In the genomic region with DNA sequence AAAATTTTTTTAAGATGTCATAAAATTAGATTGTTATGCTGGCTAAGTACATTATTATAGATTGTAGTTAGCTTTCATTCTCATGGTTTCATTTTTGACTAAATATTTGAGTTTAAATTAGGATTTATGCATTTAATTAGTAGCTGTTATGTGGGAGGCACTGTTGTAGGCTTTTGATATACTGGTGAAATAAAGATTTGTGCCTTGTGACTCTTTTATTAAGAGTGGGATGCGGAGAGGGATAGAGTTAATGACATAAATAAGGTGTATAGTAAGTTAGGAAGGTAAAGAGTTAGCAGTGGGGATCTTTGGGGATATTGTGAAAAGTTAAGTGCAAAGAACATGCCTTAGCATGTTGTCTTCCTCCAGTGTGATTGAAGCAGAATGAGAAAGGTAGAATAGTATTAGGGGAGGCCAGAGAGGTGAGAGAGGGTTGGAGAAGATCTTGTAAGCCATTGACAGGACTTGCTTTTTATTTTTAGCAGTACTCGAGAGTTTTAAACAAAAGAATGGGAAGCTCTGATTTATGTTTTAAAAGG, we compare ENCODE assay signal across 27 cellular contexts. TPM values are rescaled to one million over a fixed set of nuclear protein-coding genes. Genes with fewer than 3 reads are reported as not detected.
A peak's percentile ranks its signal among the peaks of the same experiment; 100 is the strongest.
DNase-seq lines count a peak whose midpoint lies in the region; ATAC-seq, FAIRE-seq and TF ChIP-seq lines count a peak whose summit lies in the region.
"Had no signal": no experiment of that assay in that cellular context is flagged by ENCODE, and none has a peak within 500 bp of the region (broad histone marks: within the 10 kb centered on the region; RNA-seq: fewer than 3 reads in every experiment).

No MANE protein-coding gene starts in this region.

- no peaks in the 10 kb centered on the region for H3K9me2 ChIP-seq in PC-3 (replicated peaks; ENCODE audit: low read length)

- in situ Hi-C loops in HepG2 (cut with HindIII; ENCODE audit: extremely low pct_ligation_motif_present, low pct_unique_long_range_greater_than_20kb) = no loop called here

- no peak for FAIRE-seq in HepG2 (lab: Jason Lieb, UNC)
- no peak for FAIRE-seq in astrocyte (lab: Jason Lieb, UNC)
- FAIRE-seq: K562 had no signal

- H3F3A ChIP-seq in PC-3 (ENCODE audit: low read length, unreplicated experiment) = no peaks in the 10 kb centered on the region

- TF ChIP-seq EP300 in HepG2 (IDR thresholded peaks at IDR 0.05; ENCODE audit: low read depth in 2 of 2, low read length in 2 of 2) = no peak
- TF ChIP-seq EP300 in HepG2 (CRISPR knock-in tag; IDR thresholded peaks at IDR 0.05; ENCODE audit: borderline replicate concordance) = no peak
- no peak for TF ChIP-seq EP300 in tibial nerve (IDR thresholded peaks at IDR 0.05)

- H2AFZ ChIP-seq in HepG2 (ENCODE audit: low read length) = no peak overlapping the region
- H2AFZ ChIP-seq in astrocyte (ENCODE audit: low read depth, low read length) = no peak overlapping the region
- no peak overlapping the region for H2AFZ ChIP-seq in PC-3 (ENCODE audit: low read length)

- H3K27me3 ChIP-seq in HepG2 (ENCODE audit: control insufficient read depth in 1 of 2, insufficient read depth in 2 of 2, low read length in 2 of 2) = no peaks in the 10 kb centered on the region
- H3K27me3 ChIP-seq in right lobe of liver = no peaks in the 10 kb centered on the region
- no peaks in the 10 kb centered on the region for H3K27me3 ChIP-seq in astrocyte (ENCODE audit: insufficient read depth, low read length)
- no peaks in the 10 kb centered on the region for H3K27me3 ChIP-seq in iPS-20b (ENCODE audit: insufficient read depth, low read length)
- H3K27me3 ChIP-seq in tibial nerve = no peaks in the 10 kb centered on the region
- no peaks in the 10 kb centered on the region for H3K27me3 ChIP-seq in PC-3 (ENCODE audit: low read length)
- no peaks in the 10 kb centered on the region for H3K27me3 ChIP-seq in CD4-positive, alpha-beta memory T cell (ENCODE audit: insufficient read depth, low read length)
- H3K27me3 ChIP-seq: gastrocnemius medialis, transverse colon had no signal

- peak overlapping the region; percentile 16 for H3K27ac ChIP-seq in HepG2 (ENCODE audit: extremely low read length, insufficient read depth, low read length)
- no peak overlapping the region for H3K27ac ChIP-seq in right lobe of liver
- H3K27ac ChIP-seq in astrocyte (ENCODE audit: low read depth, low read length) = no peak overlapping the region
- H3K27ac ChIP-seq in iPS-20b (ENCODE audit: low read length) = no peak overlapping the region
- no peak overlapping the region for H3K27ac ChIP-seq in tibial nerve
- H3K27ac ChIP-seq in coronary artery = no peak overlapping the region
- no peak overlapping the region for H3K27ac ChIP-seq in PC-3 (ENCODE audit: low read length)
- H3K27ac ChIP-seq in CD4-positive, alpha-beta memory T cell (ENCODE audit: low read depth, low read length) = no peak overlapping the region
- H3K27ac ChIP-seq: gastrocnemius medialis, lower lobe of right lung, transverse colon had no signal

- intact Hi-C loops in HepG2 (cut with micrococcal nuclease; ENCODE audit: unreplicated experiment) (no loop called here), right lobe of liver (cut with DNase I) (no loop called here), PC-3 (cut with micrococcal nuclease) (no loop called here)
- intact Hi-C loops in CD4-positive, alpha-beta memory T cell (cut with micrococcal nuclease) = loop anchor here (1.0 kb wide), 1 partner anchor 8 kb away; no protein-coding TSS in a partner anchor

- BruUV-seq in HepG2 (replicated peaks; lab: Mats Ljungman, UMichigan) (no TSS peak), PC-3 (replicated peaks; lab: Mats Ljungman, UMichigan) (no TSS peak)

- H4K20me1 ChIP-seq in HepG2 (ENCODE audit: insufficient read depth, low read length) = peaks cover 51% of the 10 kb centered on the region
- H4K20me1 ChIP-seq in astrocyte (ENCODE audit: insufficient read depth, low read length) = peaks cover 74% of the 10 kb centered on the region
- H4K20me1 ChIP-seq in PC-3 (ENCODE audit: low read length) = peaks cover 51% of the 10 kb centered on the region

- CTCF ChIA-PET in HepG2 (lab: Yijun Ruan, JAX; ENCODE audit: low intra/inter-chr PET ratio, low total read pairs) (no interaction called here), PC-3 (lab: Charles Lee) (no interaction called here)
- CTCF ChIA-PET in CD4-positive, alpha-beta memory T cell (lab: Charles Lee; ENCODE audit: partially characterized antibody) = interaction anchor here (1.1 to 1.6 kb wide), 2 partner anchors 13 to 165 kb away, joined by 5 to 6 read pairs; no protein-coding TSS in a partner anchor

- TF ChIP-seq CTCF in HepG2 (CRISPR knock-in tag; IDR thresholded peaks at IDR 0.05) (no peak), right lobe of liver (IDR thresholded peaks at IDR 0.05) (no peak), astrocyte (IDR thresholded peaks at IDR 0.05; ENCODE audit: insufficient read depth, low read depth, low read length) (no peak), tibial nerve (IDR thresholded peaks at IDR 0.05) (no peak), coronary artery (IDR thresholded peaks at IDR 0.05) (no peak), PC-3 (conservative IDR thresholded peaks at IDR 0.05; ENCODE audit: low read depth, low read length) (no peak)

- peak overlapping the region; percentile 7 for H3K4me3 Mint-ChIP-seq in astrocyte (ENCODE audit: unreplicated experiment)
- peak overlapping the region in 2 of 8 donors; percentile 0 to 58 for H3K4me3 Mint-ChIP-seq in CD4-positive, alpha-beta memory T cell
- H3K4me3 Mint-ChIP-seq: activated CD8-positive, alpha-beta T cell treated with anti-CD3 and anti-CD28 coated beads, Interleukin-2, amount 10 ng/mL, durations not matched to agents 7 days and 5 days; B cell; stimulated activated naive CD8-positive, alpha-beta T cell treated with anti-CD3 and anti-CD28 coated beads, Interleukin-15, amount 100 ng/mL, for 72 hours had no signal

- peaks cover 3 to 7% of the 10 kb centered on the region in 2 experiments; a peak in 4 of 5 replicates for H3K36me3 ChIP-seq in HepG2 (replicated peaks in 1 of 2; ENCODE audit: control insufficient read depth in 1 of 2, insufficient read depth in 2 of 2, low read length in 2 of 2)
- H3K36me3 ChIP-seq in right lobe of liver = peaks cover 0 to 4% (median 0%) of the 10 kb centered on the region in 4 donors
- H3K36me3 ChIP-seq in astrocyte (ENCODE audit: insufficient read depth, low read length) = no peaks in the 10 kb centered on the region
- peaks cover 7% of the 10 kb centered on the region for H3K36me3 ChIP-seq in iPS-20b (ENCODE audit: insufficient read depth, low read depth, low read length)
- H3K36me3 ChIP-seq in tibial nerve = peaks cover 0 to 5% (median 0%) of the 10 kb centered on the region in 3 donors
- H3K36me3 ChIP-seq in PC-3 (ENCODE audit: low read depth, low read length) = peaks cover 9% of the 10 kb centered on the region
- peaks cover 6% of the 10 kb centered on the region for H3K36me3 ChIP-seq in CD4-positive, alpha-beta memory T cell (ENCODE audit: insufficient read depth, low read length)
- H3K36me3 ChIP-seq: transverse colon had no signal

- H3K4me1 ChIP-seq in HepG2 (ENCODE audit: insufficient read depth, low read length) (peaks cover 67% of the 10 kb centered on the region), right lobe of liver (peaks cover 0 to 26% (median 7%) of the 10 kb centered on the region in 4 donors), astrocyte (ENCODE audit: insufficient read depth, low read length) (peaks cover 3% of the 10 kb centered on the region), iPS-20b (ENCODE audit: insufficient read depth, low read length) (peaks cover 32% of the 10 kb centered on the region), tibial nerve (peaks cover 0 to 83% (median 13%) of the 10 kb centered on the region in 4 donors), PC-3 (ENCODE audit: insufficient read depth, low read length) (peaks cover 33% of the 10 kb centered on the region)
- H3K4me1 ChIP-seq in CD4-positive, alpha-beta memory T cell (ENCODE audit: insufficient read depth, low read length) = peaks cover 26% of the 10 kb centered on the region

- no peak for TF ChIP-seq POLR2A in HepG2 (IDR thresholded peaks at IDR 0.05; ENCODE audit: insufficient read depth in 1 of 2, low read depth in 2 of 2, low read length in 2 of 2)
- TF ChIP-seq POLR2A in right lobe of liver (IDR thresholded peaks at IDR 0.05) = no peak
- TF ChIP-seq POLR2A in tibial nerve (IDR thresholded peaks at IDR 0.05) = no peak

- H3K79me2 ChIP-seq in HepG2 (ENCODE audit: insufficient read depth, low read length) (peaks cover 94% of the 10 kb centered on the region), astrocyte (ENCODE audit: insufficient read depth, low read length) (peaks cover 91% of the 10 kb centered on the region), PC-3 (ENCODE audit: low read length) (peaks cover 97% of the 10 kb centered on the region)

- H3K27ac Mint-ChIP-seq in astrocyte (ENCODE audit: unreplicated experiment) = peak overlapping the region; percentile 19
- peak overlapping the region in 1 of 7 donors; percentile 1 for H3K27ac Mint-ChIP-seq in CD4-positive, alpha-beta memory T cell
- H3K27ac Mint-ChIP-seq: activated CD8-positive, alpha-beta T cell treated with anti-CD3 and anti-CD28 coated beads, Interleukin-2, amount 10 ng/mL, durations not matched to agents 7 days and 5 days; B cell; stimulated activated naive CD8-positive, alpha-beta T cell treated with anti-CD3 and anti-CD28 coated beads, Interleukin-15, amount 100 ng/mL, for 72 hours had no signal

- H3K4me1 Mint-ChIP-seq in astrocyte (ENCODE audit: low read depth, unreplicated experiment) = peaks cover 55% of the 10 kb centered on the region
- H3K4me1 Mint-ChIP-seq in CD4-positive, alpha-beta memory T cell = peaks cover 37 to 63% (median 44%) of the 10 kb centered on the region in 4 donors

- H3K4me2 ChIP-seq in HepG2 (ENCODE audit: low read depth, low read length) (no peak overlapping the region), astrocyte (ENCODE audit: low read length) (no peak overlapping the region), PC-3 (ENCODE audit: low read length) (no peak overlapping the region)

- H3K9ac ChIP-seq in HepG2 (ENCODE audit: insufficient read depth, low read depth, low read length) (peak overlapping the region; percentile 0; the same call in 1 of the 2 replicates), astrocyte (ENCODE audit: low read length) (no peak overlapping the region), iPS-20b (ENCODE audit: low read depth, low read length) (peak overlapping the region; percentile 34; the same call in 1 of the 2 replicates), PC-3 (ENCODE audit: low read length) (no peak overlapping the region)

- no peak for DNase-seq in HepG2 (ENCODE audit: low spot score)
- no peak for DNase-seq in right lobe of liver
- DNase-seq in astrocyte (ENCODE audit: low read depth) = no peak
- DNase-seq in tibial nerve (ENCODE audit: low spot score in 2 of 2) = no peak
- DNase-seq in coronary artery (ENCODE audit: low spot score) = no peak
- DNase-seq in PC-3 = no peak
- no peak for DNase-seq in CD4-positive, alpha-beta memory T cell
- DNase-seq: activated CD4-positive, alpha-beta T cell treated with anti-CD3 and anti-CD28 coated beads for 1 hour; activated CD8-positive, alpha-beta T cell treated with anti-CD3 and anti-CD28 coated beads, Interleukin-2, amount 10 ng/mL, durations not matched to agents 7 days and 5 days; caudate nucleus; COR-L47; gastrocnemius medialis; GOT3; hypothalamus; kidney; lower lobe of right lung; NCI-H1694 treated with DMSO at 0.1 percent for 48 hours; NCI-H748 treated with DMSO at 0.1 percent for 48 hours; retina; stimulated activated CD4-positive, alpha-beta T cell treated with anti-CD3 and anti-CD28 coated beads, Interleukin-12 subunit alpha, Interleukin-12 subunit beta, amount 100 ng/mL, for 4 hours; stimulated activated naive CD8-positive, alpha-beta T cell treated with anti-CD3 and anti-CD28 coated beads, Interleukin-15, amount 100 ng/mL, for 72 hours; SW 1271; transverse colon had no signal

- H3K36me3 Mint-ChIP-seq in astrocyte (ENCODE audit: low read depth, unreplicated experiment) = no peaks in the 10 kb centered on the region
- peaks cover 7 to 8% of the 10 kb centered on the region in 2 donors for H3K36me3 Mint-ChIP-seq in CD4-positive, alpha-beta memory T cell

- H3K27me3 Mint-ChIP-seq in astrocyte (ENCODE audit: low read depth, unreplicated experiment) = no peaks in the 10 kb centered on the region
- H3K27me3 Mint-ChIP-seq in CD4-positive, alpha-beta memory T cell = no peaks in the 10 kb centered on the region
- H3K27me3 Mint-ChIP-seq: B cell; stimulated activated naive CD8-positive, alpha-beta T cell treated with anti-CD3 and anti-CD28 coated beads, Interleukin-15, amount 100 ng/mL, for 72 hours had no signal

- no peak for TF ChIP-seq RAD21 in HepG2 (CRISPR knock-in tag; IDR thresholded peaks at IDR 0.05)

- ATAC-seq in HepG2 (no peak), right lobe of liver (no peak), PC-3 (no peak)
- ATAC-seq: activated CD8-positive, alpha-beta T cell treated with anti-CD3 and anti-CD28 coated beads, Interleukin-2, amount 10 ng/mL, durations not matched to agents 7 days and 5 days; gastrocnemius medialis; K562; lower lobe of right lung; Right ventricle myocardium inferior; stimulated activated naive CD8-positive, alpha-beta T cell treated with anti-CD3 and anti-CD28 coated beads, Interleukin-15, amount 100 ng/mL, for 72 hours had no signal

- no peaks in the 10 kb centered on the region for H3K9me3 Mint-ChIP-seq in astrocyte (ENCODE audit: unreplicated experiment)
- no peaks in the 10 kb centered on the region for H3K9me3 Mint-ChIP-seq in CD4-positive, alpha-beta memory T cell
- H3K9me3 Mint-ChIP-seq: stimulated activated naive CD8-positive, alpha-beta T cell treated with anti-CD3 and anti-CD28 coated beads, Interleukin-15, amount 100 ng/mL, for 72 hours had no signal

- POLR2A ChIA-PET in HepG2 (lab: Yijun Ruan, JAX) (interaction anchor here (1.4 to 1.7 kb wide), 2 partner anchors 9 to 665 kb away, joined by 3 to 9 read pairs; partner anchors contain the start of genes ARHGAP5 and HEATR5A), PC-3 (lab: Charles Lee; ENCODE audit: unreplicated experiment) (interaction anchor here (0.7 kb wide), 1 partner anchor 10 kb away, joined by 4 read pairs; no protein-coding TSS in a partner anchor)
- POLR2A ChIA-PET in CD4-positive, alpha-beta memory T cell (lab: Charles Lee; ENCODE audit: partially characterized antibody) = no interaction called here

- H3K4me3 ChIP-seq in HepG2 (replicated peaks in 1 of 3; ENCODE audit: insufficient read depth in 1 of 3, low read depth in 2 of 3, low read length in 3 of 3) = no peak overlapping the region
- H3K4me3 ChIP-seq in right lobe of liver = no peak overlapping the region
- no peak overlapping the region for H3K4me3 ChIP-seq in astrocyte (ENCODE audit: insufficient read depth, low read depth, low read length)
- no peak overlapping the region for H3K4me3 ChIP-seq in iPS-20b (ENCODE audit: low read length)
- H3K4me3 ChIP-seq in tibial nerve = no peak overlapping the region
- H3K4me3 ChIP-seq in coronary artery = no peak overlapping the region
- no peak overlapping the region for H3K4me3 ChIP-seq in PC-3 (ENCODE audit: low read length)
- no peak overlapping the region for H3K4me3 ChIP-seq in CD4-positive, alpha-beta memory T cell (ENCODE audit: low read length in 2 of 2)
- H3K4me3 ChIP-seq: gastrocnemius medialis, K562, lower lobe of right lung, transverse colon had no signal

- no peaks in the 10 kb centered on the region for H3K9me3 ChIP-seq in HepG2 (ENCODE audit: low read length)
- no peaks in the 10 kb centered on the region for H3K9me3 ChIP-seq in right lobe of liver
- H3K9me3 ChIP-seq in astrocyte (ENCODE audit: insufficient read depth, low read depth, low read length) = no peaks in the 10 kb centered on the region
- H3K9me3 ChIP-seq in iPS-20b (ENCODE audit: insufficient read depth, low read depth, low read length) = no peaks in the 10 kb centered on the region
- H3K9me3 ChIP-seq in tibial nerve = no peaks in the 10 kb centered on the region
- no peaks in the 10 kb centered on the region for H3K9me3 ChIP-seq in PC-3 (ENCODE audit: low read length)
- no peaks in the 10 kb centered on the region for H3K9me3 ChIP-seq in CD4-positive, alpha-beta memory T cell (ENCODE audit: control insufficient read depth in 1 of 2, low read length in 2 of 2)
- H3K9me3 ChIP-seq: gastrocnemius medialis, lower lobe of right lung, transverse colon had no signal

- 93% methylated on average over 2 of the region's 2 CpGs for WGBS in HepG2 (ENCODE audit: low lambda C conversion rate)
- 61% methylated on average over 2 of the region's 2 CpGs for WGBS in right lobe of liver (ENCODE audit: insufficient coverage, low coverage, low lambda C conversion rate, missing lambda C conversion rate)
- 52 to 67% methylated on average over 2 of the region's 2 CpGs for WGBS in tibial nerve, 2 donors

RNA-seq across cellular contexts. Expression of gene ARHGAP5, which starts 8.8 kb away (rescaled TPM):
- total RNA-seq in HepG2 (2016; rRNA removed; fragmentation: Illumina TruSeq; extraction: Trizol) (144 and 251 TPM in 2 replicates), right lobe of liver (10 to 100 TPM; 32.0 to 60.5 (median 50.1) TPM), astrocyte (127 and 140 TPM in 2 replicates), tibial nerve (100 to 1,000 TPM in 3 of 4 donors, 10 to 100 TPM in 1; 85.8 to 167 (median 104) TPM), PC-3 (2014; rRNA removed) (46.4 and 62.1 TPM in 2 replicates)
- 107 and 120 TPM in 2 replicates for total RNA-seq in HepG2 (2016; cell fraction: cytosol; rRNA removed; fragmentation: Illumina TruSeq; extraction: Trizol; ENCODE audit: low read depth)
- total RNA-seq in HepG2 (2016; cell fraction: insoluble cytoplasmic fraction; rRNA removed; fragmentation: Illumina TruSeq; extraction: Trizol) = 143 and 234 TPM in 2 replicates
- 251 and 354 TPM in 2 replicates for total RNA-seq in HepG2 (2016; cell fraction: membrane; rRNA removed; fragmentation: Illumina TruSeq; extraction: Trizol)
- 126 and 127 TPM in 2 replicates for total RNA-seq in HepG2 (2016; cell fraction: nucleus; rRNA removed; fragmentation: Illumina TruSeq; extraction: Trizol)
- polyA plus RNA-seq in HepG2 (2011; rRNA removed) = 33.2 and 33.7 TPM in 2 replicates
- 9.5 and 23.4 TPM in 2 replicates for polyA plus RNA-seq in HepG2 (2011; cell fraction: cytosol; rRNA removed)
- polyA plus RNA-seq in HepG2 (2011; cell fraction: nucleus; rRNA removed) = 16.4 and 21.5 TPM in 2 replicates
- 66.9 and 68.2 TPM in 2 replicates for polyA plus RNA-seq in HepG2 (2012)
- 7.1 and 8.7 TPM in 2 replicates for polyA plus RNA-seq in HepG2 (2016; cell fraction: cytosol; fragmentation: Illumina TruSeq; extraction: Trizol; ENCODE audit: low read depth)
- 97.2 and 109 TPM in 2 replicates for polyA plus RNA-seq in HepG2 (2016; cell fraction: insoluble cytoplasmic fraction; fragmentation: Illumina TruSeq; extraction: Trizol; ENCODE audit: low read depth)
- 24.4 and 27.7 TPM in 2 replicates for polyA plus RNA-seq in HepG2 (2016; cell fraction: membrane; fragmentation: Illumina TruSeq; extraction: Trizol; ENCODE audit: low read depth)
- polyA plus RNA-seq in HepG2 (2016; cell fraction: nucleus; fragmentation: Illumina TruSeq; extraction: Trizol; ENCODE audit: insufficient read depth, low read depth) = 58.3 and 60.5 TPM in 2 replicates
- 32.3 and 33.4 TPM in 2 replicates for polyA minus RNA-seq in HepG2 (2011; rRNA and poly(A)+ RNA removed; ENCODE audit: low replicate concordance)
- polyA minus RNA-seq in HepG2 (2011; cell fraction: cytosol; rRNA and poly(A)+ RNA removed) = 126 and 147 TPM in 2 replicates
- 187 and 220 TPM in 2 replicates for polyA minus RNA-seq in HepG2 (2011; cell fraction: nucleus; rRNA and poly(A)+ RNA removed)
- total RNA-seq in CD4-positive, alpha-beta memory T cell = 100 to 1,000 TPM; 102 to 109 TPM
- 10 to 100 TPM; 28.0 to 41.6 TPM for polyA plus RNA-seq in CD4-positive, alpha-beta memory T cell

Comparison
In these comparisons a context has a peak if more than half of its experiments do, and no peak if none do; other contexts are left out.
1. H3K9ac ChIP-seq: peak in HepG2 (single experiment) and iPS-20b (single experiment); none in astrocyte (single experiment) and PC-3 (single experiment).